11 cellular contexts compared by ENCODE assay signal in the genomic region with DNA sequence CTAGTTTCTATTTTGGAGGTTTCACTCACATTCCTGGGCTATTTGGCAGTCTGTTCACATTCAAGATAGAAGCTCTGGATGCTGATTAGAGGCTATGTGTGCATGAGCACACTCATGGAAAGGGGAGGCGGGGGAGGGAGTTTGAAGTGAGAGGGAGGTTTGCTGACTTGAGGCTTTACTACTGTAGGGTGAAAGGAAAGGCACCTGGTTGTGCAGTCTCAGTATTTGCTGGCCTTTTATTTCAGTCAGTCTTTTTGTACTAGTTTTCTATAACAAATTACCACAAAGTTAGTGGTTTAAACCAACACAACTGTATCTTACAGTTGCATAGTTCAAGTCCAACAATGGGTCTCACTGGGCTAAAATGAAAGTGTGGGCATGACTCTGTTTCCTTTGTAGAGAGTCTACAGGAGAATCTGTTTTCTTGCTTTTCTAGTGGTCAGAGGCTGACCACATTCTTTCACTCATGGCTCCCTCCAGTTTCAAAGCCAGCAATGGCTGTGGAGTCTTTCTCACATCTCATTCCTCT. TPM values are rescaled to one million over a fixed set of nuclear protein-coding genes. Genes with fewer than 3 reads are reported as not detected.
DNase-seq lines count a peak whose midpoint lies in the region; ATAC-seq and TF ChIP-seq lines count a peak whose summit lies in the region.
"Had no signal": no experiment of that assay in that cellular context is flagged by ENCODE, and none has a peak within 500 bp of the region (broad histone marks: within the 10 kb centered on the region; RNA-seq: fewer than 3 reads in every experiment).

No MANE protein-coding gene starts in this region.

- H4K20me1 ChIP-seq in DND-41 (ENCODE audit: insufficient read depth, low read length): no peaks in the 10 kb centered on the region

- H3K4me3 ChIP-seq in DND-41 (ENCODE audit: low read depth in 1 of 2, low read length in 2 of 2): no peak overlapping the region
- H3K4me3 ChIP-seq: spleen, tibial artery had no signal

- H3K27me3 Mint-ChIP-seq in CD14-positive monocyte (ENCODE audit: low read depth in 3 of 3): peaks cover 0 to 6% (median 3%) of the 10 kb centered on the region in 3 donors
- no peaks in the 10 kb centered on the region for H3K27me3 Mint-ChIP-seq in mesothelial cell of epicardium (ENCODE audit: low read depth)
- H3K27me3 Mint-ChIP-seq in activated naive CD4-positive, alpha-beta T cell treated with anti-CD3 and anti-CD28 coated beads for 36 hours (ENCODE audit: low read depth): no peaks in the 10 kb centered on the region

- H3K4me2 ChIP-seq in DND-41 (ENCODE audit: insufficient read depth, low read length): no peak overlapping the region

- H3K27ac ChIP-seq in DND-41 (ENCODE audit: low read length): no peak overlapping the region
- H3K27ac ChIP-seq: spleen, tibial artery had no signal

- no peaks in the 10 kb centered on the region for H3K79me2 ChIP-seq in DND-41 (ENCODE audit: insufficient read depth, low read length)

- no peaks in the 10 kb centered on the region for H3K27me3 ChIP-seq in DND-41 (ENCODE audit: insufficient read depth, low read length, poor library complexity)
- H3K27me3 ChIP-seq: spleen, tibial artery had no signal

- CTCF ChIA-PET in activated naive CD4-positive, alpha-beta T cell treated with anti-CD3 and anti-CD28 coated beads for 36 hours (lab: Charles Lee): interaction anchor here (0.6 kb wide), 1 partner anchor 25 kb away, joined by 5 read pairs; no protein-coding TSS in a partner anchor

- H3K9ac ChIP-seq in DND-41 (ENCODE audit: low read depth, low read length): no peak overlapping the region

- H3K4me1 ChIP-seq in DND-41 (ENCODE audit: insufficient read depth, low read length): peaks cover 12% of the 10 kb centered on the region
- H3K4me1 ChIP-seq: spleen, tibial artery had no signal

- H3K4me1 Mint-ChIP-seq in CD14-positive monocyte: peaks cover 4% of the 10 kb centered on the region
- H3K4me1 Mint-ChIP-seq in mesothelial cell of epicardium: peaks cover 10% of the 10 kb centered on the region
- H3K4me1 Mint-ChIP-seq in activated naive CD4-positive, alpha-beta T cell treated with anti-CD3 and anti-CD28 coated beads for 36 hours (ENCODE audit: low read depth): peaks cover 22% of the 10 kb centered on the region

- H3K36me3 ChIP-seq in DND-41 (ENCODE audit: insufficient read depth, low read length): no peaks in the 10 kb centered on the region
- H3K36me3 ChIP-seq: spleen, tibial artery had no signal

- no peak overlapping the region for H2AFZ ChIP-seq in DND-41 (ENCODE audit: low read depth, low read length)

- H3K9me3 Mint-ChIP-seq in CD14-positive monocyte (peaks cover 0 to 10% (median 5%) of the 10 kb centered on the region in 7 donors), mesothelial cell of epicardium (peaks cover 10% of the 10 kb centered on the region)
- no peaks in the 10 kb centered on the region for H3K9me3 Mint-ChIP-seq in activated naive CD4-positive, alpha-beta T cell treated with anti-CD3 and anti-CD28 coated beads for 36 hours

- H3K9me3 ChIP-seq in DND-41 (ENCODE audit: insufficient read depth, low read length, severe bottlenecking): no peaks in the 10 kb centered on the region
- H3K9me3 ChIP-seq: tibial artery had no signal

- H3K36me3 Mint-ChIP-seq in CD14-positive monocyte: no peaks in the 10 kb centered on the region
- H3K36me3 Mint-ChIP-seq in mesothelial cell of epicardium: no peaks in the 10 kb centered on the region
- peaks cover 2% of the 10 kb centered on the region for H3K36me3 Mint-ChIP-seq in activated naive CD4-positive, alpha-beta T cell treated with anti-CD3 and anti-CD28 coated beads for 36 hours (ENCODE audit: low read depth)

- ATAC-seq in DND-41 (ENCODE audit: insufficient read depth, low read depth) (peak; percentile 64), GM19372 (IDR thresholded peaks at IDR 0.05; ENCODE audit: low read depth, unreplicated experiment) (peak; percentile 83), HG02943 (IDR thresholded peaks at IDR 0.05; ENCODE audit: low read depth, unreplicated experiment) (peak; percentile 97)

- intact Hi-C loops in CD14-positive monocyte (cut with micrococcal nuclease): no loop called here
- intact Hi-C loops in activated naive CD4-positive, alpha-beta T cell treated with anti-CD3 and anti-CD28 coated beads for 36 hours (cut with micrococcal nuclease): no loop called here

- H3K27ac Mint-ChIP-seq in CD14-positive monocyte (peak overlapping the region in 1 of 7 donors; percentile 1), mesothelial cell of epicardium (no peak overlapping the region)
- no peak overlapping the region for H3K27ac Mint-ChIP-seq in activated naive CD4-positive, alpha-beta T cell treated with anti-CD3 and anti-CD28 coated beads for 36 hours

- no peak for TF ChIP-seq CTCF in DND-41 (IDR thresholded peaks at IDR 0.05; ENCODE audit: borderline replicate concordance, extremely low read depth, low read length, poor library complexity, severe bottlenecking)
- TF ChIP-seq CTCF in CD14-positive monocyte (IDR thresholded peaks at IDR 0.05): no peak
- TF ChIP-seq CTCF in mesothelial cell of epicardium (IDR thresholded peaks at IDR 0.05; ENCODE audit: unreplicated experiment): no peak

- H3K4me3 Mint-ChIP-seq in CD14-positive monocyte: no peak overlapping the region
- no peak overlapping the region for H3K4me3 Mint-ChIP-seq in mesothelial cell of epicardium
- no peak overlapping the region for H3K4me3 Mint-ChIP-seq in activated naive CD4-positive, alpha-beta T cell treated with anti-CD3 and anti-CD28 coated beads for 36 hours

- DNase-seq in DND-41 (peak; percentile 15), OCI-M1 (lab: John Stamatoyannopoulos, UW) (peak; percentile 76), CD14-positive monocyte (ENCODE audit: low spot score) (no peak), mesothelial cell of epicardium (ENCODE audit: low spot score in 2 of 2, unreplicated experiment in 2 of 2) (no peak)
- no peak for DNase-seq in central memory CD4-positive, alpha-beta T cell
- no peak for DNase-seq in activated naive CD4-positive, alpha-beta T cell treated with anti-CD3 and anti-CD28 coated beads for 36 hours
- DNase-seq: NCI-H1105, spleen, tibial artery had no signal

RNA-seq across cellular contexts. Expression of gene NR4A2, which starts 47.7 kb away (rescaled TPM):
- 10 to 100 TPM; 12.1 to 21.6 TPM for polyA plus RNA-seq in CD14-positive monocyte
- 1.6 to 2.1 TPM (median 1.7 TPM) in 3 replicates for total RNA-seq in mesothelial cell of epicardium
- 10 to 100 TPM; 29.7 to 32.9 TPM for total RNA-seq in activated naive CD4-positive, alpha-beta T cell treated with anti-CD3 and anti-CD28 coated beads for 36 hours

RNA-seq across cellular contexts. Expression of gene GPD2, which starts 56.0 kb away (rescaled TPM):
- 10 to 100 TPM; 13.4 to 17.1 TPM for polyA plus RNA-seq in CD14-positive monocyte
- total RNA-seq in mesothelial cell of epicardium: 17.3 to 21.7 TPM (median 19.0 TPM) in 3 replicates
- total RNA-seq in activated naive CD4-positive, alpha-beta T cell treated with anti-CD3 and anti-CD28 coated beads for 36 hours: 10 to 100 TPM; 18.8 to 19.9 TPM

Comparison
In these comparisons a context has a peak if more than half of its experiments do, and no peak if none do; other contexts are left out.
1. DNase-seq: peak in DND-41 (single experiment) and OCI-M1 (single experiment); none in CD14-positive monocyte (single experiment), mesothelial cell of epicardium (0 of 2), central memory CD4-positive, alpha-beta T cell (single experiment) and activated naive CD4-positive, alpha-beta T cell treated with anti-CD3 and anti-CD28 coated beads for 36 hours (single experiment).
2. Peak in every context shown above with its lines, with median percentiles within 50 percentile points of each other: ATAC-seq.